ENCODE assay signal across 26 cellular contexts in the genomic region with DNA sequence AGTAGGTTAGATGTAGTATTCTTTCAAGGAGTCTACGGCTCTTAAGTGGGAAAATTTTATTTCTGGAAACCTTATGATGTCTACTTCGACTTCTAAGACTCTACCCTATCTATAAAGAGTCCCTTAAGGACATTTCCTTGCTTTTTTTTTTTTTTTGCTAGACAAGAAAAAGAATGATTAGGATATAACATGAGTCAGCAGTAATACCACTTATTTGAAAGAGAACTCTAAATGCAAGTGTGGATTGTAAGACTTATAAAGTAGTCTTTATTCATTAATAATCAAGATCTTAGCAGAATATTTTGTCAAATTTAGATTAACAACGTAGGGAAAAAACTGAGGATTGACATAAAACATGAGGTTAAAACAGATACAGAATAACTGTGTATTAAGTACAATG.
"Had no signal": no experiment of that assay in that cellular context is flagged by ENCODE, and none has a peak within 500 bp of the region (broad histone marks: within the 10 kb centered on the region; RNA-seq: fewer than 3 reads in every experiment).

No MANE protein-coding gene starts in this region.

- H3K4me3 ChIP-seq: breast epithelium, hepatocyte, left lung, smooth muscle cell, tibial nerve, vagina had no signal

- H3K9me3 ChIP-seq: breast epithelium, left lung, tibial nerve, vagina had no signal

- ATAC-seq: activated CD4-positive, alpha-beta T cell treated with anti-CD3 and anti-CD28 coated beads for 36 hours; activated CD8-positive, alpha-beta memory T cell treated with anti-CD3 and anti-CD28 coated beads, Interleukin-2, amount 10 ng/mL, durations not matched to agents 7 days and 5 days; left lung; natural killer cell; right cardiac atrium; T-helper 17 cell had no signal

- DNase-seq: activated CD4-positive, alpha-beta memory T cell treated with anti-CD3 and anti-CD28 coated beads for 36 hours; activated CD4-positive, alpha-beta T cell treated with anti-CD3 and anti-CD28 coated beads for 36 hours; activated CD8-positive, alpha-beta memory T cell treated with anti-CD3 and anti-CD28 coated beads, Interleukin-2, amount 10 ng/mL, durations not matched to agents 7 days and 5 days; activated gamma-delta T cell treated with Interleukin-2 at 50 U/mL for 16 hours; activated naive CD8-positive, alpha-beta T cell treated with anti-CD3 and anti-CD28 coated beads for 36 hours; activated T-cell treated with anti-CD3 and anti-CD28 coated beads, Interleukin-2, amount 50 U/mL, for 48 hours; aorta; kidney; left lung; mesendoderm; natural killer cell; nucleus accumbens; right cardiac atrium; stimulated activated CD4-positive, alpha-beta T cell treated with anti-CD3 and anti-CD28 coated beads, Interleukin-4, amount 100 ng/mL, for 4 hours; stimulated activated CD8-positive, alpha-beta memory T cell treated with anti-CD3 and anti-CD28 coated beads, Interleukin-4, amount 100 ng/mL, for 48 hours; stimulated activated naive CD4-positive, alpha-beta T cell treated with Interleukin-2 at 50 U/mL for 16 hours; substantia nigra; T-helper 17 cell; WERI-Rb-1 had no signal

- H3K9me3 Mint-ChIP-seq: activated CD4-positive, alpha-beta memory T cell treated with anti-CD3 and anti-CD28 coated beads for 36 hours; activated naive CD8-positive, alpha-beta T cell treated with anti-CD3 and anti-CD28 coated beads for 36 hours; natural killer cell had no signal

- H3K27ac ChIP-seq: breast epithelium, epithelial cell of prostate, hepatocyte, left lung, tibial nerve, vagina, WERI-Rb-1 had no signal

- H3K4me1 ChIP-seq: breast epithelium, left lung, tibial nerve, vagina had no signal

- H3K27me3 ChIP-seq: breast epithelium, hepatocyte, left lung, tibial nerve, vagina had no signal

- H3K27me3 Mint-ChIP-seq: activated CD4-positive, alpha-beta memory T cell treated with anti-CD3 and anti-CD28 coated beads for 36 hours; activated CD4-positive, alpha-beta T cell treated with anti-CD3 and anti-CD28 coated beads for 36 hours; activated CD8-positive, alpha-beta memory T cell treated with anti-CD3 and anti-CD28 coated beads, Interleukin-2, amount 10 ng/mL, durations not matched to agents 7 days and 5 days; activated naive CD8-positive, alpha-beta T cell treated with anti-CD3 and anti-CD28 coated beads for 36 hours; progenitor cell of endocrine pancreas; T-helper 17 cell had no signal

- H2AFZ ChIP-seq: hepatocyte had no signal

- H3K27ac Mint-ChIP-seq: activated CD4-positive, alpha-beta memory T cell treated with anti-CD3 and anti-CD28 coated beads for 36 hours; activated CD4-positive, alpha-beta T cell treated with anti-CD3 and anti-CD28 coated beads for 36 hours; activated CD8-positive, alpha-beta memory T cell treated with anti-CD3 and anti-CD28 coated beads, Interleukin-2, amount 10 ng/mL, durations not matched to agents 7 days and 5 days; activated naive CD8-positive, alpha-beta T cell treated with anti-CD3 and anti-CD28 coated beads for 36 hours; progenitor cell of endocrine pancreas had no signal

- H3K4me2 ChIP-seq: hepatocyte, smooth muscle cell had no signal

- H3K4me3 Mint-ChIP-seq: activated CD4-positive, alpha-beta memory T cell treated with anti-CD3 and anti-CD28 coated beads for 36 hours; activated CD4-positive, alpha-beta T cell treated with anti-CD3 and anti-CD28 coated beads for 36 hours; activated CD8-positive, alpha-beta memory T cell treated with anti-CD3 and anti-CD28 coated beads, Interleukin-2, amount 10 ng/mL, durations not matched to agents 7 days and 5 days; activated naive CD8-positive, alpha-beta T cell treated with anti-CD3 and anti-CD28 coated beads for 36 hours; natural killer cell; T-helper 17 cell had no signal

- H3K4me1 Mint-ChIP-seq: activated CD4-positive, alpha-beta T cell treated with anti-CD3 and anti-CD28 coated beads for 36 hours; activated CD8-positive, alpha-beta memory T cell treated with anti-CD3 and anti-CD28 coated beads, Interleukin-2, amount 10 ng/mL, durations not matched to agents 7 days and 5 days; activated naive CD8-positive, alpha-beta T cell treated with anti-CD3 and anti-CD28 coated beads for 36 hours had no signal

- H3K79me2 ChIP-seq: hepatocyte had no signal
